ENCODE assay signal across 14 cellular contexts in genomic region chr1:110605446-110605845, GRCh38. TPM values are rescaled to one million over a fixed set of nuclear protein-coding genes. Genes with fewer than 3 reads are reported as not detected.
DNase-seq lines count a peak whose midpoint lies in the region; ATAC-seq and TF ChIP-seq lines count a peak whose summit lies in the region.
"Had no signal": no experiment of that assay in that cellular context is flagged by ENCODE, and none has a peak within 500 bp of the region (broad histone marks: within the 10 kb centered on the region; RNA-seq: fewer than 3 reads in every experiment).

No MANE protein-coding gene starts in this region.

- H3K4me3 Mint-ChIP-seq in WTC11, result peak overlapping the region; percentile 79

- H3K27me3 Mint-ChIP-seq in WTC11 (ENCODE audit: low read depth), result peaks cover 74% of the 10 kb centered on the region

- H3K27me3 ChIP-seq in skeletal muscle tissue (ENCODE audit: control insufficient read depth in 3 of 3, insufficient read depth in 3 of 3, low read length in 3 of 3), result peaks cover 35 to 56% (median 50%) of the 10 kb centered on the region in 3 donors

- no peaks in the 10 kb centered on the region for H3K9me3 Mint-ChIP-seq in WTC11

- POLR2A ChIA-PET in WTC11 (lab: Charles Lee), result interaction anchor here (0.8 to 1.7 kb wide), 3 partner anchors 48 to 71 kb away, joined by 3 to 7 read pairs (median 3); no protein-coding TSS in a partner anchor

- H3K4me3 ChIP-seq in iPS-18c (ENCODE audit: insufficient read depth, low read depth, low read length) (peak overlapping the region; percentile 73), skeletal muscle tissue (ENCODE audit: low read length in 3 of 3) (peak overlapping the region; percentile 72 to 78 (median 72))

- no peak for TF ChIP-seq CTCF in WTC11 (IDR thresholded peaks at IDR 0.05)

- peak overlapping the region in 1 of 3 donors; percentile 77 for H3K9ac ChIP-seq in skeletal muscle tissue (ENCODE audit: low read depth in 1 of 3, low read length in 3 of 3)

- H3K27ac Mint-ChIP-seq in WTC11, result no peak overlapping the region

- H3K4me1 ChIP-seq in skeletal muscle tissue (ENCODE audit: control insufficient read depth in 3 of 3, insufficient read depth in 3 of 3, low read length in 3 of 3), result peaks cover 11 to 27% (median 17%) of the 10 kb centered on the region in 3 donors

- H3K36me3 Mint-ChIP-seq in WTC11, result no peaks in the 10 kb centered on the region

- DNase-seq in ELF-1 (ENCODE audit: low read depth, low spot score) (peak; percentile 16), WTC11 (ENCODE audit: low spot score) (no peak), dermis blood vessel endothelial cell (no peak)
- no peak for DNase-seq in stimulated activated naive CD8-positive, alpha-beta T cell treated with anti-CD3 and anti-CD28 coated beads, Interleukin-15, Interleukin-2, amounts not matched to agents 100 U/mL and 50 U/mL, for 24 hours
- DNase-seq: activated CD4-positive, alpha-beta T cell treated with anti-CD3 and anti-CD28 coated beads, Interleukin-2, amount 50 U/mL, for 48 hours; activated naive CD4-positive, alpha-beta T cell treated with Interleukin-2 at 50 U/mL for 16 hours; stimulated activated CD4-positive, alpha-beta T cell treated with anti-CD3 and anti-CD28 coated beads, Interleukin-4, amount 100 ng/mL, for 24 hours; stimulated activated naive CD4-positive, alpha-beta T cell had no signal

- H3K27ac ChIP-seq in skeletal muscle tissue (ENCODE audit: low read depth, low read length), result no peak overlapping the region

- CTCF ChIA-PET in WTC11 (lab: Charles Lee), result interaction anchor here (0.9 to 6.4 kb wide), 17 partner anchors 9 to 425 kb away, joined by 3 to 57 read pairs (median 4); no protein-coding TSS in a partner anchor

- no peaks in the 10 kb centered on the region for H3K36me3 ChIP-seq in skeletal muscle tissue (ENCODE audit: control insufficient read depth in 3 of 3, insufficient read depth in 3 of 3, low read length in 3 of 3)

- H3K9me3 ChIP-seq in iPS-18c (ENCODE audit: control insufficient read depth, insufficient read depth, low read length) (no peaks in the 10 kb centered on the region), skeletal muscle tissue (ENCODE audit: control insufficient read depth in 3 of 3, low read length in 3 of 3) (no peaks in the 10 kb centered on the region)

- ATAC-seq in WTC11 (no peak), GM19351 (IDR thresholded peaks at IDR 0.05; ENCODE audit: unreplicated experiment) (no peak), HG03135 (IDR thresholded peaks at IDR 0.05; ENCODE audit: unreplicated experiment) (no peak)
- ATAC-seq in stimulated activated naive CD8-positive, alpha-beta T cell treated with anti-CD3 and anti-CD28 coated beads, Interleukin-15, Interleukin-2, amounts not matched to agents 100 U/mL and 50 U/mL, for 24 hours, result no peak

- peaks cover 15% of the 10 kb centered on the region for H3K4me1 Mint-ChIP-seq in WTC11

TF ChIP-seq in WTC11, 78 proteins besides CTCF, POLR2A, EP300 and RAD21:
- TF ChIP-seq ELF4 (CRISPR knock-in tag; IDR thresholded peaks at IDR 0.05; ENCODE audit: low read depth) (no peak), CREM (CRISPR knock-in tag; IDR thresholded peaks at IDR 0.05) (no peak), KAT7 (CRISPR knock-in tag; IDR thresholded peaks at IDR 0.05; ENCODE audit: borderline replicate concordance) (no peak), NR2C2 (CRISPR knock-in tag; IDR thresholded peaks at IDR 0.05) (no peak), AFF4 (CRISPR knock-in tag; IDR thresholded peaks at IDR 0.05; ENCODE audit: borderline replicate concordance) (no peak), E2F5 (CRISPR knock-in tag; IDR thresholded peaks at IDR 0.05) (no peak), TEAD4 (CRISPR knock-in tag; IDR thresholded peaks at IDR 0.05) (no peak), RELA (CRISPR knock-in tag; IDR thresholded peaks at IDR 0.05; ENCODE audit: borderline replicate concordance) (no peak), HMGA2 (CRISPR knock-in tag; IDR thresholded peaks at IDR 0.05) (no peak), ETV6 (CRISPR knock-in tag; IDR thresholded peaks at IDR 0.05) (no peak), ATF3 (CRISPR knock-in tag; conservative IDR thresholded peaks at IDR 0.05) (no peak), NFYB (CRISPR knock-in tag; conservative IDR thresholded peaks at IDR 0.05; ENCODE audit: low read depth) (no peak), ZNF423 (CRISPR knock-in tag; IDR thresholded peaks at IDR 0.05) (no peak), ZNF416 (CRISPR knock-in tag; IDR thresholded peaks at IDR 0.05) (no peak)
TF ChIP-seq in WTC11: peak in this region for 0.

RNA-seq across cellular contexts. Expression of gene KCNA2, which starts 0.7 kb away (rescaled TPM):
- total RNA-seq in WTC11 (2021), result 0.41 to 0.87 TPM (median 0.50 TPM) in 3 replicates
- 0.52 TPM for total RNA-seq in skeletal muscle tissue
- total RNA-seq in dermis blood vessel endothelial cell, result not detected in 2 replicates
- total RNA-seq: LHCN-M2, renal cortical epithelial cell had no signal
